ENCODE assay signal across 9 cellular contexts in genomic region chr17:74325743-74326379, GRCh38. TPM values are rescaled to one million over a fixed set of nuclear protein-coding genes. Genes with fewer than 3 reads are reported as not detected.
A peak's percentile ranks its signal among the peaks of the same experiment; 100 is the strongest.
DNase-seq lines count a peak whose midpoint lies in the region; ATAC-seq, FAIRE-seq and TF ChIP-seq lines count a peak whose summit lies in the region.
"Had no signal": no experiment of that assay in that cellular context is flagged by ENCODE, and none has a peak within 500 bp of the region (broad histone marks: within the 10 kb centered on the region; RNA-seq: fewer than 3 reads in every experiment).

A gene with protein sequence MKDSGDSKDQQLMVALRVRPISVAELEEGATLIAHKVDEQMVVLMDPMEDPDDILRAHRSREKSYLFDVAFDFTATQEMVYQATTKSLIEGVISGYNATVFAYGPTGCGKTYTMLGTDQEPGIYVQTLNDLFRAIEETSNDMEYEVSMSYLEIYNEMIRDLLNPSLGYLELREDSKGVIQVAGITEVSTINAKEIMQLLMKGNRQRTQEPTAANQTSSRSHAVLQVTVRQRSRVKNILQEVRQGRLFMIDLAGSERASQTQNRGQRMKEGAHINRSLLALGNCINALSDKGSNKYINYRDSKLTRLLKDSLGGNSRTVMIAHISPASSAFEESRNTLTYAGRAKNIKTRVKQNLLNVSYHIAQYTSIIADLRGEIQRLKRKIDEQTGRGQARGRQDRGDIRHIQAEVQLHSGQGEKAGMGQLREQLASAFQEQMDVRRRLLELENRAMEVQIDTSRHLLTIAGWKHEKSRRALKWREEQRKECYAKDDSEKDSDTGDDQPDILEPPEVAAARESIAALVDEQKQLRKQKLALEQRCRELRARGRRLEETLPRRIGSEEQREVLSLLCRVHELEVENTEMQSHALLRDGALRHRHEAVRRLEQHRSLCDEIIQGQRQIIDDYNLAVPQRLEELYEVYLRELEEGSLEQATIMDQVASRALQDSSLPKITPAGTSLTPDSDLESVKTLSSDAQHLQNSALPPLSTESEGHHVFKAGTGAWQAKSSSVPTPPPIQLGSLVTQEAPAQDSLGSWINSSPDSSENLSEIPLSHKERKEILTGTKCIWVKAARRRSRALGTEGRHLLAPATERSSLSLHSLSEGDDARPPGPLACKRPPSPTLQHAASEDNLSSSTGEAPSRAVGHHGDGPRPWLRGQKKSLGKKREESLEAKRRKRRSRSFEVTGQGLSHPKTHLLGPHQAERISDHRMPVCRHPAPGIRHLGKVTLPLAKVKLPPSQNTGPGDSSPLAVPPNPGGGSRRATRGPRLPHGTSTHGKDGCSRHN (plus strand): TSS chr17:74326226. CDS start chr17:74326350, 124 bp downstream.

- 1 to 8% (median 3%) methylated on average over 24 to 73 of the region's 73 CpGs for WGBS in heart left ventricle, 4 donors
- WGBS in psoas muscle, 3 donors = 2 to 4% (median 3%) methylated on average over 44 to 73 of the region's 73 CpGs
- 7 to 10% methylated on average over 27 to 29 of the region's 73 CpGs for WGBS in upper lobe of left lung, 2 donors

- H3K36me3 ChIP-seq in MM.1S (replicated peaks; ENCODE audit: insufficient read depth, low read length) = no peaks in the 10 kb centered on the region
- H3K36me3 ChIP-seq in heart left ventricle = no peaks in the 10 kb centered on the region
- no peaks in the 10 kb centered on the region for H3K36me3 ChIP-seq in psoas muscle (ENCODE audit: insufficient read depth in 1 of 2, low read depth in 1 of 2)
- no peaks in the 10 kb centered on the region for H3K36me3 ChIP-seq in upper lobe of left lung
- H3K36me3 ChIP-seq: neutrophil had no signal

- peaks cover 26% of the 10 kb centered on the region for H3K4me1 Mint-ChIP-seq in activated T-cell treated with anti-CD3 and anti-CD28 coated beads, Interleukin-2, amount 50 U/mL, for 4 hours (ENCODE audit: low read depth)

- peak within 1 kb of the TSS; percentile 55 for H3K4me3 Mint-ChIP-seq in activated T-cell treated with anti-CD3 and anti-CD28 coated beads, Interleukin-2, amount 50 U/mL, for 4 hours

- H3K9ac ChIP-seq in MM.1S (ENCODE audit: low read length) = no peak within 1 kb of the TSS

- H3K27ac ChIP-seq in MM.1S (ENCODE audit: low read length) = no peak within 1 kb of the TSS
- H3K27ac ChIP-seq in heart left ventricle = peak within 1 kb of the TSS in 10 of 12 donors; percentile 6 to 53 (median 38)
- H3K27ac ChIP-seq in psoas muscle = no peak within 1 kb of the TSS
- H3K27ac ChIP-seq in upper lobe of left lung = peak within 1 kb of the TSS in 3 of 4 donors; percentile 1 to 12 (median 12)
- H3K27ac ChIP-seq: neutrophil had no signal

- no peak for TF ChIP-seq POLR2A in GM12891 (IDR thresholded peaks at IDR 0.05; ENCODE audit: low read depth, low read length)
- TF ChIP-seq POLR2A in heart left ventricle (IDR thresholded peaks at IDR 0.05) = no peak
- no peak for TF ChIP-seq POLR2A in upper lobe of left lung (IDR thresholded peaks at IDR 0.05)

- no peaks in the 10 kb centered on the region for H3F3A ChIP-seq in MM.1S (ENCODE audit: insufficient read depth, low read length)

- FAIRE-seq in GM12891 (lab: Jason Lieb, UNC) = peak; percentile 92

- peaks cover 9% of the 10 kb centered on the region for H3K27me3 Mint-ChIP-seq in activated T-cell treated with anti-CD3 and anti-CD28 coated beads, Interleukin-2, amount 50 U/mL, for 4 hours (ENCODE audit: low read depth)

- H3K27me3 ChIP-seq in MM.1S (replicated peaks; ENCODE audit: insufficient read depth, low read length) (peaks cover 54% of the 10 kb centered on the region), heart left ventricle (peaks cover 0 to 18% (median 0%) of the 10 kb centered on the region in 9 donors), psoas muscle (ENCODE audit: insufficient read depth in 3 of 3, low read length in 2 of 3) (no peaks in the 10 kb centered on the region), upper lobe of left lung (peaks cover 0 to 10% (median 4%) of the 10 kb centered on the region in 4 donors)

- peak; percentile 95 for DNase-seq in GM12891 (ENCODE audit: insufficient read length, low spot score)
- DNase-seq in MM.1S = peak; percentile 39
- DNase-seq in activated T-cell treated with anti-CD3 and anti-CD28 coated beads, Interleukin-2, amount 50 U/mL, for 4 hours = peak; percentile 35
- DNase-seq in heart left ventricle = peak; percentile 48 to 81 (median 54)
- DNase-seq in psoas muscle = peak; percentile 62 to 72
- DNase-seq in upper lobe of left lung = peak; percentile 33 to 91

- H3K4me1 ChIP-seq in MM.1S (ENCODE audit: low read length) (0 out of 2 replicates have a peak, but pooled peaks cover 7% of the 10 kb centered on the region), heart left ventricle (peaks cover 7 to 30% (median 15%) of the 10 kb centered on the region in 12 donors), psoas muscle (peaks cover 14% of the 10 kb centered on the region), upper lobe of left lung (peaks cover 15 to 21% (median 15%) of the 10 kb centered on the region in 4 donors)

- no peaks in the 10 kb centered on the region for H3K79me2 ChIP-seq in MM.1S (ENCODE audit: low read length)

- H2AFZ ChIP-seq in MM.1S (ENCODE audit: low read length) = no peak within 1 kb of the TSS

- peak; percentile 92 to 93 for ATAC-seq in activated T-cell treated with anti-CD3 and anti-CD28 coated beads, Interleukin-2, amount 50 U/mL, for 4 hours
- ATAC-seq in heart left ventricle (peak in 3 of 4 donors; percentile 80 to 93 (median 81)), psoas muscle (peak; percentile 83 to 94 (median 89)), upper lobe of left lung (ENCODE audit: low FRiP score in 2 of 2) (peak in 1 of 2 donors; percentile 68), GM18858 (IDR thresholded peaks at IDR 0.05; ENCODE audit: unreplicated experiment) (no peak), GM21786 (IDR thresholded peaks at IDR 0.05; ENCODE audit: unreplicated experiment) (no peak)

- TF ChIP-seq CTCF in MM.1S (IDR thresholded peaks at IDR 0.05; ENCODE audit: low read length) (no peak), heart left ventricle (IDR thresholded peaks at IDR 0.05) (no peak), psoas muscle (IDR thresholded peaks at IDR 0.05) (no peak), upper lobe of left lung (IDR thresholded peaks at IDR 0.05) (no peak)

- no peaks in the 10 kb centered on the region for H3K9me3 Mint-ChIP-seq in activated T-cell treated with anti-CD3 and anti-CD28 coated beads, Interleukin-2, amount 50 U/mL, for 4 hours

- peak within 1 kb of the TSS; percentile 51; the same call in 1 of the 2 replicates for H3K4me2 ChIP-seq in MM.1S (ENCODE audit: low read depth, low read length)

- intact Hi-C loops in heart left ventricle (cut with DNase I) = no loop called here
- intact Hi-C loops in psoas muscle (cut with DNase I) = no loop called here

- no peaks in the 10 kb centered on the region for H3K9me3 ChIP-seq in MM.1S (replicated peaks; ENCODE audit: insufficient read depth, low read length)
- no peaks in the 10 kb centered on the region for H3K9me3 ChIP-seq in heart left ventricle
- H3K9me3 ChIP-seq in psoas muscle = no peaks in the 10 kb centered on the region
- H3K9me3 ChIP-seq in upper lobe of left lung = no peaks in the 10 kb centered on the region
- H3K9me3 ChIP-seq: neutrophil had no signal

- H4K20me1 ChIP-seq in MM.1S (ENCODE audit: insufficient read depth, low read length) = no peaks in the 10 kb centered on the region

- H3K36me3 Mint-ChIP-seq in activated T-cell treated with anti-CD3 and anti-CD28 coated beads, Interleukin-2, amount 50 U/mL, for 4 hours (ENCODE audit: insufficient read depth) = no peaks in the 10 kb centered on the region

- TF ChIP-seq EP300 in upper lobe of left lung (IDR thresholded peaks at IDR 0.05) = no peak

- no peak within 1 kb of the TSS; the same call in 1 of the 2 replicates for H3K4me3 ChIP-seq in MM.1S (ENCODE audit: low read length)
- peak within 1 kb of the TSS; percentile 9 to 61 (median 52) for H3K4me3 ChIP-seq in heart left ventricle
- peak within 1 kb of the TSS; percentile 68 for H3K4me3 ChIP-seq in psoas muscle
- peak within 1 kb of the TSS in 3 of 4 donors; percentile 33 to 49 (median 46) for H3K4me3 ChIP-seq in upper lobe of left lung

- H3K9me2 ChIP-seq in MM.1S (replicated peaks; ENCODE audit: insufficient read depth, low read length) = no peaks in the 10 kb centered on the region

TF ChIP-seq in GM12891, 5 proteins besides CTCF, POLR2A, EP300 and RAD21:
- TF ChIP-seq TAF1 (IDR thresholded peaks at IDR 0.05; ENCODE audit: low read depth, low read length) = no peak

RNA-seq across cellular contexts. Expression of the gene that starts here (rescaled TPM):
- polyA plus RNA-seq in GM12891 (2012; ENCODE audit: low read depth, missing spikeins) = 0.04 TPM
- total RNA-seq in activated T-cell treated with anti-CD3 and anti-CD28 coated beads, Interleukin-2, amount 50 U/mL, for 4 hours = not detected
- total RNA-seq in heart left ventricle = 1 to 10 TPM in 1 of 9 donors, under 1 TPM in 6, not detected in 2; 0.12 to 3.0 (median 0.19) TPM
- polyA plus RNA-seq in heart left ventricle = under 1 TPM; 0.18 to 0.46 TPM
- total RNA-seq in psoas muscle = under 1 TPM; 0.17 to 0.44 (median 0.29) TPM
- under 1 TPM; 0.13 to 0.30 (median 0.27) TPM for polyA plus RNA-seq in psoas muscle
- total RNA-seq in upper lobe of left lung = 10 to 100 TPM in 2 of 6 donors, 1 to 10 TPM in 3, under 1 TPM in 1; 0.46 to 13.7 (median 3.8) TPM

Comparison
In these comparisons a context has a peak if more than half of its experiments do, and no peak if none do; other contexts are left out.
1. Peak in DNase-seq and ATAC-seq in activated T-cell treated with anti-CD3 and anti-CD28 coated beads, Interleukin-2, amount 50 U/mL, for 4 hours; RNA of the gene not detected or under 1 TPM.
2. Peak in DNase-seq, ATAC-seq and H3K4me3 ChIP-seq in psoas muscle; RNA of the gene not detected or under 1 TPM.
3. DNase-seq: peak in every context shown above with its lines; median percentile 95 in GM12891; 67 in psoas muscle; 62 in upper lobe of left lung; 54 in heart left ventricle; 39 in MM.1S; 35 in activated T-cell treated with anti-CD3 and anti-CD28 coated beads, Interleukin-2, amount 50 U/mL, for 4 hours.
4. H3K27ac ChIP-seq: peak in heart left ventricle (10 of 12) and upper lobe of left lung (3 of 4); none in MM.1S (single experiment) and psoas muscle (single experiment).
5. ATAC-seq: peak in heart left ventricle (3 of 4); none in GM18858 (single experiment) and GM21786 (single experiment).